ENCODE assay signal across 8 cellular contexts in the genomic region with DNA sequence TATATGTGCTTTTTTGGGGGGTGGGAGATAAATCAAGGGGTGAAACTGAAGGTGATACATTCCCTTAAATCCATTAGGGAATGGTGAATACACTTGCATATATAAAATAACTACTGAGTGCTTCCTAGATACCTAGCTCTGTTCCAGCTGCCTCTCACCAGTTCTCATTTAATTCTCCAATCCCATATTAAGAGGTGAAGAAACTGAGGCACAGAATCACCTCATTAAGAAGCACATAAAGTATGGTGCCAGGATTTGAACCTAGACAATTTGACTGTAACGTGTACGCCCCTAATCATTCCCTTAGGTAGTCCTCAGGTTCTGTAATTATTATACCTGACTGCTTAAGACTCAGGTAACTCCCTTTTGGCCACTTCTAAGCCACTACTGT. TPM values are rescaled to one million over a fixed set of nuclear protein-coding genes. Genes with fewer than 3 reads are reported as not detected.
A peak's percentile ranks its signal among the peaks of the same experiment; 100 is the strongest.
DNase-seq lines count a peak whose midpoint lies in the region; ATAC-seq, FAIRE-seq and TF ChIP-seq lines count a peak whose summit lies in the region.

No MANE protein-coding gene starts in this region.

- no peaks in the 10 kb centered on the region for H3K36me3 ChIP-seq in CD8-positive, alpha-beta T cell (ENCODE audit: insufficient read depth, low read length)
- H3K36me3 ChIP-seq in PC-3 (ENCODE audit: low read depth, low read length) (no peaks in the 10 kb centered on the region), endodermal cell (ENCODE audit: control insufficient read depth, insufficient read depth, low read length) (no peaks in the 10 kb centered on the region), osteoblast (ENCODE audit: insufficient read depth, low read length) (no peaks in the 10 kb centered on the region)

- peak overlapping the region; percentile 87 for H3K4me3 ChIP-seq in CD8-positive, alpha-beta T cell (ENCODE audit: low read depth, low read length)
- H3K4me3 ChIP-seq in PC-3 (ENCODE audit: low read length), result peak overlapping the region; percentile 81; the same call in 1 of the 2 replicates
- H3K4me3 ChIP-seq in endodermal cell (ENCODE audit: low read length), result peak overlapping the region; percentile 92
- peak overlapping the region; percentile 88 for H3K4me3 ChIP-seq in osteoblast (ENCODE audit: insufficient read depth, low read length)

- H3K79me2 ChIP-seq in PC-3 (ENCODE audit: low read length) (peaks cover 8% of the 10 kb centered on the region; the same call in 1 of the 2 replicates), osteoblast (ENCODE audit: insufficient read depth, low read length) (no peaks in the 10 kb centered on the region)

- FAIRE-seq in frontal cortex (lab: Jason Lieb, UNC), result no peak

- H3K36me3 Mint-ChIP-seq in CD8-positive, alpha-beta T cell, result peaks cover 9% of the 10 kb centered on the region
- H3K36me3 Mint-ChIP-seq in endodermal cell (ENCODE audit: low read depth), result peaks cover 5% of the 10 kb centered on the region

- no peak for ATAC-seq in CD8-positive, alpha-beta T cell
- no peak for ATAC-seq in PC-3
- no peak for ATAC-seq in HG02870 (IDR thresholded peaks at IDR 0.05; ENCODE audit: unreplicated experiment)

- no TSS peak for BruUV-seq in PC-3 (replicated peaks; lab: Mats Ljungman, UMichigan)

- H3K27ac Mint-ChIP-seq in CD8-positive, alpha-beta T cell, result peak overlapping the region; percentile 99
- H3K27ac Mint-ChIP-seq in endodermal cell, result peak overlapping the region; percentile 100

- H3K9ac ChIP-seq in PC-3 (ENCODE audit: low read length) (peak overlapping the region; percentile 99), endodermal cell (ENCODE audit: extremely low read depth, low read length, poor library complexity, severe bottlenecking) (peak overlapping the region; percentile 98)

- H3F3A ChIP-seq in PC-3 (ENCODE audit: low read length, unreplicated experiment), result peaks cover 3% of the 10 kb centered on the region

- TF ChIP-seq CTCF in CD8-positive, alpha-beta T cell (IDR thresholded peaks at IDR 0.05), result no peak
- TF ChIP-seq CTCF in PC-3 (conservative IDR thresholded peaks at IDR 0.05; ENCODE audit: low read depth, low read length) (no peak), endodermal cell (conservative IDR thresholded peaks at IDR 0.05) (no peak), osteoblast (IDR thresholded peaks at IDR 0.05; ENCODE audit: extremely low read depth, low read depth, low read length) (no peak)

- peak overlapping the region; percentile 98 for H3K27ac ChIP-seq in CD8-positive, alpha-beta T cell (ENCODE audit: low read depth, low read length)
- H3K27ac ChIP-seq in PC-3 (ENCODE audit: low read length), result peak overlapping the region; percentile 99
- peak overlapping the region; percentile 99 for H3K27ac ChIP-seq in endodermal cell (ENCODE audit: low read depth, low read length)
- peak overlapping the region; percentile 100 for H3K27ac ChIP-seq in osteoblast (ENCODE audit: low read depth, low read length)

- H3K4me2 ChIP-seq in PC-3 (ENCODE audit: low read length) (peak overlapping the region; percentile 95), osteoblast (ENCODE audit: insufficient read depth, low read length) (peak overlapping the region; percentile 100)

- H3K9me3 ChIP-seq in CD8-positive, alpha-beta T cell (ENCODE audit: low read length), result no peaks in the 10 kb centered on the region
- H3K9me3 ChIP-seq in PC-3 (ENCODE audit: low read length) (no peaks in the 10 kb centered on the region), endodermal cell (ENCODE audit: control insufficient read depth, low read length) (no peaks in the 10 kb centered on the region), osteoblast (ENCODE audit: low read depth, low read length) (no peaks in the 10 kb centered on the region)

- peaks cover 6% of the 10 kb centered on the region for H3K27me3 Mint-ChIP-seq in CD8-positive, alpha-beta T cell (ENCODE audit: low read depth)
- H3K27me3 Mint-ChIP-seq in endodermal cell (ENCODE audit: insufficient read depth), result no peaks in the 10 kb centered on the region

- 90% methylated on average over 2 of the region's 2 CpGs; no CpG with 5 or more reads in 1 of the 2 experiments for WGBS in endodermal cell (ENCODE audit: insufficient coverage in 1 of 2, insufficient read length in 1 of 2), 2 experiments

- peaks cover 29% of the 10 kb centered on the region for H3K4me1 Mint-ChIP-seq in CD8-positive, alpha-beta T cell (ENCODE audit: low read depth)
- peaks cover 28% of the 10 kb centered on the region for H3K4me1 Mint-ChIP-seq in endodermal cell

- no peaks in the 10 kb centered on the region for H3K27me3 ChIP-seq in CD8-positive, alpha-beta T cell (ENCODE audit: insufficient read depth, low read length)
- H3K27me3 ChIP-seq in PC-3 (ENCODE audit: low read length) (no peaks in the 10 kb centered on the region), endodermal cell (ENCODE audit: control insufficient read depth, insufficient read depth, low read length, poor library complexity, severe bottlenecking) (no peaks in the 10 kb centered on the region), osteoblast (ENCODE audit: insufficient read depth, low read length) (no peaks in the 10 kb centered on the region)

- intact Hi-C loops in CD8-positive, alpha-beta T cell (cut with DNase I, micrococcal nuclease), result loop anchor here (2.0 to 5.0 kb wide), 4 partner anchors 112 to 232 kb away; partner anchors contain the start of genes CFAP58 (in 2 of the 2), CFAP43 (in 1 of the 2) and ITPRIP (in 1 of the 2)
- intact Hi-C loops in PC-3 (cut with micrococcal nuclease), result loop anchor here (1.0 to 5.0 kb wide), 3 partner anchors 10 to 153 kb away; partner anchors contain the start of gene SLK

- POLR2A ChIA-PET in CD8-positive, alpha-beta T cell (lab: Charles Lee), result interaction anchor here (1.4 to 2.4 kb wide), 7 partner anchors 42 to 348 kb away, joined by 4 to 13 read pairs (median 8); partner anchors contain the start of genes GSTO1 and SLK
- POLR2A ChIA-PET in PC-3 (lab: Charles Lee; ENCODE audit: unreplicated experiment), result interaction anchor here (0.6 to 0.8 kb wide), 5 partner anchors 27 to 266 kb away, joined by 4 to 16 read pairs (median 11); no protein-coding TSS in a partner anchor

- no peaks in the 10 kb centered on the region for H3K9me2 ChIP-seq in PC-3 (replicated peaks; ENCODE audit: low read length)

- DNase-seq in CD8-positive, alpha-beta T cell, result no peak
- no peak for DNase-seq in PC-3
- no peak for DNase-seq in endodermal cell
- no peak for DNase-seq in osteoblast (ENCODE audit: insufficient read length, low spot score, missing footprints)
- DNase-seq in NCI-H1694 treated with DMSO at 0.1 percent for 48 hours (lab: John Stamatoyannopoulos, UW), result no peak
- DNase-seq in frontal cortex (ENCODE audit: low spot score in 2 of 2), result no peak
- no peak for DNase-seq in NCI-H2196 (lab: John Stamatoyannopoulos, UW; ENCODE audit: unreplicated experiment)

- no peaks in the 10 kb centered on the region for H3K9me3 Mint-ChIP-seq in CD8-positive, alpha-beta T cell
- no peaks in the 10 kb centered on the region for H3K9me3 Mint-ChIP-seq in endodermal cell

- CTCF ChIA-PET in CD8-positive, alpha-beta T cell (lab: Charles Lee), result interaction anchor here (1.2 to 3.2 kb wide), 12 partner anchors 9 to 235 kb away, joined by 3 to 19 read pairs (median 4); no protein-coding TSS in a partner anchor
- CTCF ChIA-PET in PC-3 (lab: Charles Lee), result interaction anchor here (0.6 kb wide), 4 partner anchors 39 to 373 kb away, joined by 3 to 10 read pairs (median 4); no protein-coding TSS in a partner anchor

- peak overlapping the region; percentile 60 for H2AFZ ChIP-seq in PC-3 (ENCODE audit: low read length)
- peak overlapping the region; percentile 96 for H2AFZ ChIP-seq in osteoblast (ENCODE audit: low read length)

- peaks cover 19% of the 10 kb centered on the region for H3K4me1 ChIP-seq in CD8-positive, alpha-beta T cell (ENCODE audit: insufficient read depth, low read length)
- H3K4me1 ChIP-seq in PC-3 (ENCODE audit: insufficient read depth, low read length) (peaks cover 51% of the 10 kb centered on the region), endodermal cell (ENCODE audit: control insufficient read depth, insufficient read depth, low read length) (no peaks in the 10 kb centered on the region), osteoblast (ENCODE audit: insufficient read depth, low read length) (peaks cover 31% of the 10 kb centered on the region)

- H4K20me1 ChIP-seq in PC-3 (ENCODE audit: low read length) (no peaks in the 10 kb centered on the region), osteoblast (ENCODE audit: insufficient read depth, low read length) (no peaks in the 10 kb centered on the region)

- peak overlapping the region; percentile 95 for H3K4me3 Mint-ChIP-seq in CD8-positive, alpha-beta T cell
- H3K4me3 Mint-ChIP-seq in endodermal cell, result peak overlapping the region; percentile 86

RNA-seq across cellular contexts. Expression of gene SFR1, which starts 1.5 kb away (rescaled TPM):
- 1 to 10 TPM; 6.2 to 6.8 TPM for total RNA-seq in CD8-positive, alpha-beta T cell
- total RNA-seq in PC-3 (2014; rRNA removed) (2.9 and 4.7 TPM in 2 replicates), endodermal cell (10 to 100 TPM in 1 of 2 donors, 1 to 10 TPM in 1; 9.2 to 12.0 TPM), osteoblast (9.7 and 11.6 TPM in 2 replicates), frontal cortex (15.5 TPM)
- polyA plus RNA-seq in endodermal cell (2013, experiment 1 of 2), result 14.5 TPM
- 12.9 TPM for polyA plus RNA-seq in endodermal cell (2013, experiment 2 of 2)

RNA-seq across cellular contexts. Expression of gene COL17A1, which starts 34.8 kb away (rescaled TPM):
- not detected for total RNA-seq in CD8-positive, alpha-beta T cell
- total RNA-seq in PC-3 (2014; rRNA removed), result 1.2 and 1.6 TPM in 2 replicates
- 1 to 10 TPM; 1.1 to 2.3 TPM for total RNA-seq in endodermal cell
- 0.39 TPM for polyA plus RNA-seq in endodermal cell (2013, experiment 1 of 2)
- polyA plus RNA-seq in endodermal cell (2013, experiment 2 of 2), result 0.87 TPM
- under 0.01 TPM in 2 replicates for total RNA-seq in osteoblast
- total RNA-seq in frontal cortex, result under 0.01 TPM
